ENCODE assay signal across 8 cellular contexts in the genomic region with DNA sequence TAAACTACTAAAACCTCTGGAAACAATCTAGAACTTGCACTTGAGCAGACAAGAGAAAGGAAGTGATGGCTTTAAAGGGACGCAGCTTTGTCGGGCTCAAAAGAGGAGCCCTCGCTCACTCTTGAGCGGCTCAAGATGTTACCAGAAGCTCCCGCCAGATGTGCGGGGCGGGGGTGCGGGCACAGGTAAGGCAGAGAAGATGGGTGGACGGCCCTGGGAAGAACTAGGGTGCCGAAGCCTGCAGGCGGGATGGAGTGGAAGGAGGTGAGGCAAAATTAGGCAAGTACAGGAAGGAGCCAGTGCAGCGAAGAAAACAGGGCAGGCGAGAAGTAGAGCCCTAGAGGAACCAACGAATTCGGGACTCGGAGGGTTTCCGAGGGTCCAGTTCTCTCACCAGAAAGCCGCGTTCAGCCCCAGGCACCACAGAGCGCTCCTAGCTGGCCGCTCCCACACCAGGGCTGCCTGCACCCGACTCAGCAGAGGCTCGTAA. TPM values are rescaled to one million over a fixed set of nuclear protein-coding genes. Genes with fewer than 3 reads are reported as not detected.
DNase-seq lines count a peak whose midpoint lies in the region; ATAC-seq, FAIRE-seq and TF ChIP-seq lines count a peak whose summit lies in the region.

No MANE protein-coding gene starts in this region.

- H3K79me2 ChIP-seq in K562 (ENCODE audit: control insufficient read depth, insufficient read depth, low read length) = peaks cover 64% of the 10 kb centered on the region

- no peaks in the 10 kb centered on the region for H3K9me1 ChIP-seq in K562 (ENCODE audit: control insufficient read depth, insufficient read depth, low read length)

- H3K27me3 ChIP-seq in K562 (ENCODE audit: control insufficient read depth in 2 of 2, insufficient read depth in 2 of 2, low read length in 2 of 2) (no peaks in the 10 kb centered on the region), stomach smooth muscle (ENCODE audit: control insufficient read depth in 1 of 2, insufficient read depth in 2 of 2, low read length in 2 of 2) (no peaks in the 10 kb centered on the region)

- H2AFZ ChIP-seq in K562 (ENCODE audit: low read depth, low read length) = peak overlapping the region; percentile 94

- TF ChIP-seq POLR2A in NB4 (IDR thresholded peaks at IDR 0.05; ENCODE audit: extremely low read depth, insufficient read length) (no peak), K562 (conservative IDR thresholded peaks at IDR 0.05) (no peak)

- in situ Hi-C loops in K562 (cut with MboI) = no loop called here

- no peak for FAIRE-seq in K562 (lab: Jason Lieb, UNC)

- TF ChIP-seq RAD21 in K562 (CRISPR knock-in tag; conservative IDR thresholded peaks at IDR 0.05 in 1 of 2, IDR thresholded peaks at IDR 0.05 in 1 of 2) = no peak

- POLR2A ChIA-PET in K562 (lab: Yijun Ruan, JAX) = interaction anchor here (0.6 to 2.8 kb wide), 16 partner anchors 9 to 240 kb away, joined by 3 to 31 read pairs (median 4); partner anchors contain the start of gene PSMC3IP

- TF ChIP-seq EP300 in K562 (IDR thresholded peaks at IDR 0.05; ENCODE audit: low read length) = no peak

- CTCF ChIA-PET in K562 (lab: Yijun Ruan, JAX; ENCODE audit: low intra/inter-chr PET ratio) = interaction anchor here (0.6 to 1.1 kb wide), 3 partner anchors 16 to 72 kb away, joined by 3 to 4 read pairs (median 3); no protein-coding TSS in a partner anchor

- peaks cover 16 to 19% of the 10 kb centered on the region in 2 experiments; a peak in 4 of 5 replicates for H3K4me1 ChIP-seq in K562 (replicated peaks in 1 of 2; ENCODE audit: control insufficient read depth in 2 of 2, insufficient read depth in 2 of 2, low read length in 2 of 2)
- H3K4me1 ChIP-seq in stomach smooth muscle (ENCODE audit: control insufficient read depth, insufficient read depth, low read length) = peaks cover 28% of the 10 kb centered on the region

- peak overlapping the region; percentile 84 for H3K27ac ChIP-seq in K562 (ENCODE audit: extremely low read depth, low read depth, low read length)
- peak overlapping the region; percentile 88 for H3K27ac ChIP-seq in stomach smooth muscle (ENCODE audit: low read length)

- H3K4me3 ChIP-seq in NB4 (ENCODE audit: low read depth, low read length) = peak overlapping the region; percentile 97
- H3K4me3 ChIP-seq in K562 = peak overlapping the region; percentile 95
- peak overlapping the region; percentile 98 for H3K4me3 ChIP-seq in stomach smooth muscle (ENCODE audit: low read length in 2 of 2)

- H4K20me1 ChIP-seq in K562 (replicated peaks; ENCODE audit: control insufficient read depth, insufficient read depth, low read length) = peaks cover 3% of the 10 kb centered on the region; the same call in 1 of the 2 replicates

- H3K4me2 ChIP-seq in K562 (ENCODE audit: insufficient read depth, low read length) = peak overlapping the region; percentile 97

- H3K9ac ChIP-seq in K562 (ENCODE audit: insufficient read depth in 1 of 2, low read depth in 2 of 2, low read length in 2 of 2) = peak overlapping the region; percentile 92 to 94
- H3K9ac ChIP-seq in stomach smooth muscle (ENCODE audit: low read length in 2 of 2) = peak overlapping the region; percentile 94 to 96

- 0% methylated on average over 22 of the region's 23 CpGs for WGBS in K562 (ENCODE audit: insufficient coverage, low coverage, missing lambda C conversion rate)

- H3K9me3 ChIP-seq in K562 (replicated peaks; ENCODE audit: control insufficient read depth, insufficient read depth, low read depth, low read length) (no peaks in the 10 kb centered on the region), stomach smooth muscle (ENCODE audit: control insufficient read depth in 2 of 2, low read length in 2 of 2) (no peaks in the 10 kb centered on the region)

- peaks cover 31% of the 10 kb centered on the region for H3K36me3 ChIP-seq in K562 (ENCODE audit: control insufficient read depth, insufficient read depth, low read length)
- peaks cover 13 to 17% of the 10 kb centered on the region in 2 donors for H3K36me3 ChIP-seq in stomach smooth muscle (ENCODE audit: control insufficient read depth in 2 of 2, insufficient read depth in 2 of 2, low read length in 2 of 2)

- intact Hi-C loops in K562 (cut with micrococcal nuclease) (loop anchor here (5.0 kb wide), 1 partner anchor 69 kb away; the partner anchor contains the start of gene PLEKHH3), left colon (cut with DNase I, micrococcal nuclease) (no loop called here)

- no peak for TF ChIP-seq CTCF in NB4 (IDR thresholded peaks at IDR 0.05; ENCODE audit: low read depth, low read length)
- TF ChIP-seq CTCF in K562 (IDR thresholded peaks at IDR 0.05 in 2 of 3, conservative IDR thresholded peaks at IDR 0.05 in 1 of 3; ENCODE audit: insufficient read depth in 2 of 3, low read depth in 1 of 3, low read length in 3 of 3) = no peak

- DNase-seq in ELR (ENCODE audit: low read depth) (peak; percentile 36), NB4 (ENCODE audit: low read depth) (peak; percentile 29), K562 (ENCODE audit: extremely low read depth in 1 of 4, low spot score in 3 of 4) (peak in 1 of 4 experiments; percentile 34), left colon (peak in 1 of 2 donors; percentile 52), KG1 (lab: John Stamatoyannopoulos, UW) (no peak)

- ATAC-seq in GM21786 (IDR thresholded peaks at IDR 0.05; ENCODE audit: unreplicated experiment) (peak; percentile 25), K562 (peak; percentile 82), left colon (peak; percentile 67), GM21526 (IDR thresholded peaks at IDR 0.05; ENCODE audit: low FRiP score, unreplicated experiment) (no peak)

- BruUV-seq in K562 (replicated peaks; lab: Mats Ljungman, UMichigan) = TSS peak; percentile 67

RNA-seq across cellular contexts. Expression of gene RETREG3, which starts 0.4 kb away (rescaled TPM):
- 79.8 and 135 TPM in 2 replicates for total RNA-seq in K562 (2011; cell fraction: chromatin; rRNA removed; ENCODE audit: low replicate concordance)
- total RNA-seq in K562 (2011; cell fraction: nucleolus; rRNA removed) = 81.9 and 89.6 TPM in 2 replicates
- 93.5 and 119 TPM in 2 replicates for total RNA-seq in K562 (2011; cell fraction: nucleoplasm; rRNA removed)
- total RNA-seq in K562 (2014; rRNA removed) (16.9 and 23.5 TPM in 2 replicates), K562 (2014; rRNA removed; fragmentation: Illumina TruSeq; extraction: Trizol) (25.6 and 26.4 TPM in 2 replicates), K562 (2015; rRNA removed; fragmentation: Illumina TruSeq; extraction: Trizol) (19.6 and 20.9 TPM in 2 replicates), K562 (2021) (35.7 and 39.0 TPM in 2 replicates), left colon (10 to 100 TPM; 49.0 to 71.6 TPM)
- polyA plus RNA-seq in K562 (2011; rRNA removed) (23.9 and 24.5 TPM in 2 replicates), K562 (2014; fragmentation: Illumina TruSeq; extraction: Trizol) (16.5 and 17.4 TPM in 2 replicates), K562 (2014; fragmentation: Nextera tagmentation; extraction: Ambion mirVana) (1 to 10 TPM; 4.1 to 5.3 TPM), K562 (2014; rRNA removed) (14.2 and 14.6 TPM in 2 replicates)
- 20.1 and 25.9 TPM in 2 replicates for polyA plus RNA-seq in K562 (2011; cell fraction: cytosol; rRNA removed)
- polyA plus RNA-seq in K562 (2011; cell fraction: nucleus; rRNA removed) = 22.8 and 41.6 TPM in 2 replicates
- 15.5 and 15.6 TPM in 2 replicates for polyA plus RNA-seq in K562 (2012)
- polyA minus RNA-seq in K562 (2011; rRNA and poly(A)+ RNA removed) = 37.6 and 78.2 TPM in 2 replicates
- polyA minus RNA-seq in K562 (2011; cell fraction: cytosol; rRNA and poly(A)+ RNA removed) = 16.0 and 33.6 TPM in 2 replicates
- polyA minus RNA-seq in K562 (2011; cell fraction: nucleus; rRNA and poly(A)+ RNA removed) = 18.4 and 19.0 TPM in 2 replicates

RNA-seq across cellular contexts. Expression of gene TUBG1, which starts 0.7 kb away (rescaled TPM):
- total RNA-seq in K562 (2011; cell fraction: chromatin; rRNA removed; ENCODE audit: low replicate concordance) = 35.3 and 79.8 TPM in 2 replicates
- total RNA-seq in K562 (2011; cell fraction: nucleolus; rRNA removed) = 46.3 and 58.9 TPM in 2 replicates
- total RNA-seq in K562 (2011; cell fraction: nucleoplasm; rRNA removed) = 54.0 and 66.2 TPM in 2 replicates
- 89.5 and 116 TPM in 2 replicates for total RNA-seq in K562 (2014; rRNA removed)
- total RNA-seq in K562 (2014; rRNA removed; fragmentation: Illumina TruSeq; extraction: Trizol) = 33.7 and 40.1 TPM in 2 replicates
- total RNA-seq in K562 (2015; rRNA removed; fragmentation: Illumina TruSeq; extraction: Trizol) = 64.4 and 65.4 TPM in 2 replicates
- 115 and 117 TPM in 2 replicates for total RNA-seq in K562 (2021)
- polyA plus RNA-seq in K562 (2011; rRNA removed) = 46.1 and 46.9 TPM in 2 replicates
- polyA plus RNA-seq in K562 (2011; cell fraction: cytosol; rRNA removed) = 94.0 and 218 TPM in 2 replicates
- polyA plus RNA-seq in K562 (2011; cell fraction: nucleus; rRNA removed) = 89.8 and 181 TPM in 2 replicates
- 117 and 186 TPM in 2 replicates for polyA plus RNA-seq in K562 (2012)
- polyA plus RNA-seq in K562 (2014; fragmentation: Illumina TruSeq; extraction: Trizol) = 147 and 163 TPM in 2 replicates
- polyA plus RNA-seq in K562 (2014; fragmentation: Nextera tagmentation; extraction: Ambion mirVana) = 10 to 100 TPM; 33.1 to 66.0 TPM
- polyA plus RNA-seq in K562 (2014; rRNA removed) = 68.3 and 77.8 TPM in 2 replicates
- 28.6 and 72.5 TPM in 2 replicates for polyA minus RNA-seq in K562 (2011; rRNA and poly(A)+ RNA removed)
- polyA minus RNA-seq in K562 (2011; cell fraction: cytosol; rRNA and poly(A)+ RNA removed) = 53.4 and 81.5 TPM in 2 replicates
- 30.7 and 31.3 TPM in 2 replicates for polyA minus RNA-seq in K562 (2011; cell fraction: nucleus; rRNA and poly(A)+ RNA removed)
- total RNA-seq in left colon = 10 to 100 TPM; 24.3 to 39.7 TPM

RNA-seq across cellular contexts. Expression of gene PSMC3IP, which starts 31.2 kb away (rescaled TPM):
- 63.5 and 83.8 TPM in 2 replicates for total RNA-seq in K562 (2011; cell fraction: chromatin; rRNA removed; ENCODE audit: low replicate concordance)
- 39.0 and 45.4 TPM in 2 replicates for total RNA-seq in K562 (2011; cell fraction: nucleolus; rRNA removed)
- total RNA-seq in K562 (2011; cell fraction: nucleoplasm; rRNA removed) = 59.4 and 78.8 TPM in 2 replicates
- total RNA-seq in K562 (2014; rRNA removed) (46.7 and 50.8 TPM in 2 replicates), K562 (2014; rRNA removed; fragmentation: Illumina TruSeq; extraction: Trizol) (28.1 and 31.6 TPM in 2 replicates), K562 (2015; rRNA removed; fragmentation: Illumina TruSeq; extraction: Trizol) (26.2 and 27.9 TPM in 2 replicates), K562 (2021) (29.3 and 34.4 TPM in 2 replicates), left colon (1 to 10 TPM; 1.6 to 2.2 TPM)
- polyA plus RNA-seq in K562 (2011; rRNA removed) (25.6 and 32.8 TPM in 2 replicates), K562 (2014; fragmentation: Illumina TruSeq; extraction: Trizol) (48.3 and 50.5 TPM in 2 replicates), K562 (2014; fragmentation: Nextera tagmentation; extraction: Ambion mirVana) (10 to 100 TPM; 13.8 to 16.0 TPM), K562 (2014; rRNA removed) (64.0 and 65.6 TPM in 2 replicates)
- 11.3 and 14.9 TPM in 2 replicates for polyA plus RNA-seq in K562 (2011; cell fraction: cytosol; rRNA removed)
- polyA plus RNA-seq in K562 (2011; cell fraction: nucleus; rRNA removed) = 96.3 and 104 TPM in 2 replicates
- 33.2 and 36.0 TPM in 2 replicates for polyA plus RNA-seq in K562 (2012)
- polyA minus RNA-seq in K562 (2011; rRNA and poly(A)+ RNA removed) = 17.9 and 20.6 TPM in 2 replicates
- polyA minus RNA-seq in K562 (2011; cell fraction: cytosol; rRNA and poly(A)+ RNA removed) = 4.3 and 7.2 TPM in 2 replicates
- 24.5 and 27.0 TPM in 2 replicates for polyA minus RNA-seq in K562 (2011; cell fraction: nucleus; rRNA and poly(A)+ RNA removed)

RNA-seq across cellular contexts. Expression of gene MLX, which starts 41.8 kb away (rescaled TPM):
- 94.6 and 259 TPM in 2 replicates for total RNA-seq in K562 (2011; cell fraction: chromatin; rRNA removed; ENCODE audit: low replicate concordance)
- total RNA-seq in K562 (2011; cell fraction: nucleolus; rRNA removed) = 158 and 168 TPM in 2 replicates
- 148 and 161 TPM in 2 replicates for total RNA-seq in K562 (2011; cell fraction: nucleoplasm; rRNA removed)
- 42.9 and 51.6 TPM in 2 replicates for total RNA-seq in K562 (2014; rRNA removed)
- 41.2 and 45.4 TPM in 2 replicates for total RNA-seq in K562 (2014; rRNA removed; fragmentation: Illumina TruSeq; extraction: Trizol)
- 47.6 and 48.6 TPM in 2 replicates for total RNA-seq in K562 (2015; rRNA removed; fragmentation: Illumina TruSeq; extraction: Trizol)
- total RNA-seq in K562 (2021) = 50.0 and 55.1 TPM in 2 replicates
- polyA plus RNA-seq in K562 (2011; rRNA removed) = 41.8 and 58.9 TPM in 2 replicates
- 35.1 and 46.5 TPM in 2 replicates for polyA plus RNA-seq in K562 (2011; cell fraction: cytosol; rRNA removed)
- 76.8 and 145 TPM in 2 replicates for polyA plus RNA-seq in K562 (2011; cell fraction: nucleus; rRNA removed)
- polyA plus RNA-seq in K562 (2012) = 46.8 and 71.4 TPM in 2 replicates
- polyA plus RNA-seq in K562 (2014; fragmentation: Illumina TruSeq; extraction: Trizol) = 71.5 and 84.2 TPM in 2 replicates
- 100 to 1,000 TPM in 1 of 2 experiments, 10 to 100 TPM in 1; 82.7 to 100 TPM for polyA plus RNA-seq in K562 (2014; fragmentation: Nextera tagmentation; extraction: Ambion mirVana)
- polyA plus RNA-seq in K562 (2014; rRNA removed) = 71.3 and 82.0 TPM in 2 replicates
- 42.5 and 66.7 TPM in 2 replicates for polyA minus RNA-seq in K562 (2011; rRNA and poly(A)+ RNA removed)
- 16.9 and 28.1 TPM in 2 replicates for polyA minus RNA-seq in K562 (2011; cell fraction: cytosol; rRNA and poly(A)+ RNA removed)
- 36.9 and 49.1 TPM in 2 replicates for polyA minus RNA-seq in K562 (2011; cell fraction: nucleus; rRNA and poly(A)+ RNA removed)
- total RNA-seq in left colon = 10 to 100 TPM; 95.1 to 98.8 TPM

RNA-seq across cellular contexts. Expression of gene COASY, which starts 46.8 kb away (rescaled TPM):
- total RNA-seq in K562 (2011; cell fraction: chromatin; rRNA removed; ENCODE audit: low replicate concordance) = 117 and 276 TPM in 2 replicates
- total RNA-seq in K562 (2011; cell fraction: nucleolus; rRNA removed) = 148 and 164 TPM in 2 replicates
- 145 and 162 TPM in 2 replicates for total RNA-seq in K562 (2011; cell fraction: nucleoplasm; rRNA removed)
- total RNA-seq in K562 (2014; rRNA removed) (43.5 and 62.9 TPM in 2 replicates), K562 (2014; rRNA removed; fragmentation: Illumina TruSeq; extraction: Trizol) (33.3 and 43.2 TPM in 2 replicates), K562 (2015; rRNA removed; fragmentation: Illumina TruSeq; extraction: Trizol) (25.4 and 32.0 TPM in 2 replicates), K562 (2021) (167 and 175 TPM in 2 replicates), left colon (100 to 1,000 TPM in 1 of 2 donors, 10 to 100 TPM in 1; 92.6 to 122 TPM)
- polyA plus RNA-seq in K562 (2011; rRNA removed) (38.7 and 58.6 TPM in 2 replicates), K562 (2014; fragmentation: Illumina TruSeq; extraction: Trizol) (99.8 and 139 TPM in 2 replicates), K562 (2014; fragmentation: Nextera tagmentation; extraction: Ambion mirVana) (10 to 100 TPM; 62.3 to 80.6 TPM), K562 (2014; rRNA removed) (80.5 and 95.2 TPM in 2 replicates)
- 34.8 and 93.5 TPM in 2 replicates for polyA plus RNA-seq in K562 (2011; cell fraction: cytosol; rRNA removed)
- 262 and 432 TPM in 2 replicates for polyA plus RNA-seq in K562 (2011; cell fraction: nucleus; rRNA removed)
- 137 and 160 TPM in 2 replicates for polyA plus RNA-seq in K562 (2012)
- 19.9 and 27.4 TPM in 2 replicates for polyA minus RNA-seq in K562 (2011; rRNA and poly(A)+ RNA removed)
- polyA minus RNA-seq in K562 (2011; cell fraction: cytosol; rRNA and poly(A)+ RNA removed) = 39.1 and 51.2 TPM in 2 replicates
- polyA minus RNA-seq in K562 (2011; cell fraction: nucleus; rRNA and poly(A)+ RNA removed) = 39.4 and 40.0 TPM in 2 replicates

Comparison
In these comparisons a context has a peak if more than half of its experiments do, and no peak if none do; other contexts are left out.
1. RNA of gene PSMC3IP, which starts 31.2 kb away (total RNA-seq): 26.2 to 83.8 TPM in K562; 1.6 to 2.2 TPM in left colon; every median in the first group is over 4 times any median in the second.
2. Peak in every context shown above with its lines, with median percentiles within 50 percentile points of each other: H3K4me3 ChIP-seq.